8 cellular contexts compared by ENCODE assay signal in the genomic region with DNA sequence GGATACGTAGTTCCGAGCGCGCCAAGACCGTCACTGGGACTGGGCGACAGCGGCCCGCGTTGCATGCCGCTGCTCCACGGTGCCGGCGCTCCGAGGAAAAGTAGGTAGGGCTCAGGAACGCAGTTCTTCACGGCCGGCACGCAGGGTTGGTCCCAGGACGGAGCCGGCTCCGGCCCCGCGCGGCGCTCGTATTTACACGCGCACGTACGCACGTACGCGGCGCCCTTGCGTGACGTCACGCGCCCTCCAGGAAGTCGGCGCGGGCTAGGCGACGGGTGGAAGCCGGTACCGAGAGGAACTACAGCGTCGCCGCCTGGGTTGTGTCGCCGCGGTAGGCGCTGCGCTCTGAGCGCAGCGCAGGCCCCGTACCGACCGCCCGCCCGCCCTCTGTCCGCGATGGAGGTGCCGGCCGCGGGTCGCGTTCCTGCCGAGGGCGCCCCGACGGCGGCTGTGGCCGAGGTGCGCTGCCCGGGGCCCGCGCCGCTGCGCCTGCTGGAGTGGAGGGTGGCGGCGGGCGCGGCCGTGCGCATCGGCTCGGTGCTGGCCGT. TPM values are rescaled to one million over a fixed set of nuclear protein-coding genes. Genes with fewer than 3 reads are reported as not detected.
DNase-seq lines count a peak whose midpoint lies in the region; ATAC-seq and TF ChIP-seq lines count a peak whose summit lies in the region.

A gene with protein sequence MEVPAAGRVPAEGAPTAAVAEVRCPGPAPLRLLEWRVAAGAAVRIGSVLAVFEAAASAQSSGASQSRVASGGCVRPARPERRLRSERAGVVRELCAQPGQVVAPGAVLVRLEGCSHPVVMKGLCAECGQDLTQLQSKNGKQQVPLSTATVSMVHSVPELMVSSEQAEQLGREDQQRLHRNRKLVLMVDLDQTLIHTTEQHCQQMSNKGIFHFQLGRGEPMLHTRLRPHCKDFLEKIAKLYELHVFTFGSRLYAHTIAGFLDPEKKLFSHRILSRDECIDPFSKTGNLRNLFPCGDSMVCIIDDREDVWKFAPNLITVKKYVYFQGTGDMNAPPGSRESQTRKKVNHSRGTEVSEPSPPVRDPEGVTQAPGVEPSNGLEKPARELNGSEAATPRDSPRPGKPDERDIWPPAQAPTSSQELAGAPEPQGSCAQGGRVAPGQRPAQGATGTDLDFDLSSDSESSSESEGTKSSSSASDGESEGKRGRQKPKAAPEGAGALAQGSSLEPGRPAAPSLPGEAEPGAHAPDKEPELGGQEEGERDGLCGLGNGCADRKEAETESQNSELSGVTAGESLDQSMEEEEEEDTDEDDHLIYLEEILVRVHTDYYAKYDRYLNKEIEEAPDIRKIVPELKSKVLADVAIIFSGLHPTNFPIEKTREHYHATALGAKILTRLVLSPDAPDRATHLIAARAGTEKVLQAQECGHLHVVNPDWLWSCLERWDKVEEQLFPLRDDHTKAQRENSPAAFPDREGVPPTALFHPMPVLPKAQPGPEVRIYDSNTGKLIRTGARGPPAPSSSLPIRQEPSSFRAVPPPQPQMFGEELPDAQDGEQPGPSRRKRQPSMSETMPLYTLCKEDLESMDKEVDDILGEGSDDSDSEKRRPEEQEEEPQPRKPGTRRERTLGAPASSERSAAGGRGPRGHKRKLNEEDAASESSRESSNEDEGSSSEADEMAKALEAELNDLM (plus strand): TSS at position 252 of the 548 bp plus-strand sequence. CDS start 145 bp downstream, at position 397.

- ATAC-seq in HG02759 (IDR thresholded peaks at IDR 0.05; ENCODE audit: unreplicated experiment), result peak; percentile 69
- ATAC-seq in psoas muscle, result peak; percentile 83 to 91 (median 88)

- H3K4me3 ChIP-seq in right atrium auricular region (peak within 1 kb of the TSS; percentile 65 to 92), psoas muscle (peak within 1 kb of the TSS; percentile 74)

- intact Hi-C loops in psoas muscle (cut with DNase I), result loop anchor here (5.0 to 10.0 kb wide), 6 partner anchors 245 to 612 kb away; a partner anchor contains a TSS

- in situ Hi-C loops in GM13976 (cut with MboI; ENCODE audit: low sequenced_read_pairs, unreplicated experiment), result no loop called here

- H3K36me3 ChIP-seq in right atrium auricular region (peaks cover 5% of the 10 kb centered on the region), psoas muscle (ENCODE audit: insufficient read depth in 1 of 2, low read depth in 1 of 2) (peaks cover 0 to 23% of the 10 kb centered on the region in 2 donors)

- WGBS in psoas muscle, 3 donors, result 0% methylated on average over 70 to 88 of the region's 88 CpGs

- no peak for TF ChIP-seq CTCF in GM13976 (IDR thresholded peaks at IDR 0.05; ENCODE audit: borderline replicate concordance, control extremely low read depth, extremely low read depth, insufficient read depth, missing control alignments)
- no peak for TF ChIP-seq CTCF in right atrium auricular region (IDR thresholded peaks at IDR 0.05)
- TF ChIP-seq CTCF in psoas muscle (IDR thresholded peaks at IDR 0.05), result peak; percentile 9

- peaks cover 0 to 53% of the 10 kb centered on the region in 2 donors for H3K4me1 ChIP-seq in right atrium auricular region
- peaks cover 26% of the 10 kb centered on the region for H3K4me1 ChIP-seq in psoas muscle

- H3K27ac ChIP-seq in right atrium auricular region, result peak within 1 kb of the TSS; percentile 99
- peak within 1 kb of the TSS; percentile 97 for H3K27ac ChIP-seq in psoas muscle

- no peaks in the 10 kb centered on the region for H3K27me3 ChIP-seq in right atrium auricular region
- H3K27me3 ChIP-seq in psoas muscle (ENCODE audit: insufficient read depth in 3 of 3, low read length in 2 of 3), result no peaks in the 10 kb centered on the region

- DNase-seq in GM13976 (ENCODE audit: low spot score) (peak; percentile 95), NCI-H1417 (lab: John Stamatoyannopoulos, UW) (peak; percentile 85 to 100 (median 99)), T follicular helper cell (ENCODE audit: low read depth) (peak; percentile 82), amniotic stem cell (lab: John Stamatoyannopoulos, UW) (peak; percentile 81), right atrium auricular region (ENCODE audit: low spot score) (peak; percentile 93), psoas muscle (peak; percentile 94 to 96), ureter (ENCODE audit: low spot score) (peak; percentile 89)

- H3K9me3 ChIP-seq in right atrium auricular region, result no peaks in the 10 kb centered on the region
- H3K9me3 ChIP-seq in psoas muscle, result no peaks in the 10 kb centered on the region

RNA-seq across cellular contexts. Expression of the gene that starts here (rescaled TPM):
- 1 to 10 TPM; 6.3 to 9.2 TPM for total RNA-seq in right atrium auricular region
- 10 to 100 TPM in 2 of 4 donors, 1 to 10 TPM in 2; 7.6 to 21.6 (median 12.6) TPM for total RNA-seq in psoas muscle
- 10 to 100 TPM; 10.7 to 17.6 (median 12.4) TPM for polyA plus RNA-seq in psoas muscle
- 23.8 TPM for total RNA-seq in ureter

Comparison
In these comparisons a context has a peak if more than half of its experiments do, and no peak if none do; other contexts are left out.
1. Peak in every context shown above with its lines: DNase-seq, ATAC-seq, H3K4me3 ChIP-seq and H3K27ac ChIP-seq.